Comparison of ENCODE assay signal across 14 cellular contexts in genomic region chr22:29641052-29641780, GRCh38. TPM values are rescaled to one million over a fixed set of nuclear protein-coding genes. Genes with fewer than 3 reads are reported as not detected.
DNase-seq lines count a peak whose midpoint lies in the region; ATAC-seq and TF ChIP-seq lines count a peak whose summit lies in the region.
"Had no signal": no experiment of that assay in that cellular context is flagged by ENCODE, and none has a peak within 500 bp of the region (broad histone marks: within the 10 kb centered on the region; RNA-seq: fewer than 3 reads in every experiment).

No MANE protein-coding gene starts in this region.

- 0 out of 2 replicates have a peak overlapping the region, but pooled peaks have one; percentile 3 for H3K4me3 ChIP-seq in OCI-LY3 (ENCODE audit: low read length)
- no peak overlapping the region for H3K4me3 ChIP-seq in vagina
- H3K4me3 ChIP-seq: coronary artery had no signal

- intact Hi-C loops in vagina (cut with DNase I): no loop called here

- H3K27ac Mint-ChIP-seq in activated naive CD8-positive, alpha-beta T cell: peak overlapping the region; percentile 7
- no peak overlapping the region for H3K27ac Mint-ChIP-seq in activated naive CD8-positive, alpha-beta T cell treated with anti-CD3 and anti-CD28 coated beads, Interleukin-2, amount 50 U/mL, for 24 hours

- no peak for DNase-seq in activated naive CD8-positive, alpha-beta T cell treated with anti-CD3 and anti-CD28 coated beads, Interleukin-2, amount 50 U/mL, for 24 hours
- DNase-seq in iris pigment epithelial cell (ENCODE audit: low read depth): peak; percentile 50
- no peak for DNase-seq in vagina (ENCODE audit: extremely low spot score in 2 of 2)
- DNase-seq in hypothalamus (lab: John Stamatoyannopoulos, UW): no peak
- DNase-seq in amygdala (lab: John Stamatoyannopoulos, UW): no peak
- DNase-seq: activated CD4-positive, alpha-beta T cell treated with anti-CD3 and anti-CD28 coated beads, Interleukin-2, amount 50 U/mL, for 48 hours; activated naive CD4-positive, alpha-beta T cell treated with anti-CD3 and anti-CD28 coated beads, Interleukin-2, amount 50 U/mL, for 16 hours; DMS79; posterior cingulate gyrus; stimulated activated CD8-positive, alpha-beta memory T cell treated with anti-CD3 and anti-CD28 coated beads, Interleukin-4, amount 100 ng/mL, for 48 hours had no signal

- H3K4me1 Mint-ChIP-seq in activated naive CD8-positive, alpha-beta T cell (ENCODE audit: low read depth): no peaks in the 10 kb centered on the region
- peaks cover 15% of the 10 kb centered on the region for H3K4me1 Mint-ChIP-seq in activated naive CD8-positive, alpha-beta T cell treated with anti-CD3 and anti-CD28 coated beads, Interleukin-2, amount 50 U/mL, for 24 hours

- no peaks in the 10 kb centered on the region for H3K27me3 ChIP-seq in OCI-LY3 (ENCODE audit: low read depth, low read length)
- H3K27me3 ChIP-seq in vagina: no peaks in the 10 kb centered on the region

- ATAC-seq in activated naive CD8-positive, alpha-beta T cell treated with anti-CD3 and anti-CD28 coated beads, Interleukin-2, amount 50 U/mL, for 24 hours: no peak
- ATAC-seq in HG02763 (IDR thresholded peaks at IDR 0.05; ENCODE audit: unreplicated experiment): no peak

- peak overlapping the region; percentile 45 for H3K27ac ChIP-seq in OCI-LY3 (ENCODE audit: low read length)
- peak overlapping the region; percentile 39 for H3K27ac ChIP-seq in vagina
- H3K27ac ChIP-seq: coronary artery had no signal

- H3K79me2 ChIP-seq in OCI-LY3 (ENCODE audit: low read length): peaks cover 10% of the 10 kb centered on the region

- peaks cover 11% of the 10 kb centered on the region; the same call in 1 of the 2 replicates for H4K20me1 ChIP-seq in OCI-LY3 (ENCODE audit: insufficient read depth, low read length)

- H3K4me1 ChIP-seq in OCI-LY3 (ENCODE audit: low read length) (peaks cover 20% of the 10 kb centered on the region), vagina (no peaks in the 10 kb centered on the region)

- no peak for TF ChIP-seq POLR2A in vagina (IDR thresholded peaks at IDR 0.05)

- H3K9me3 Mint-ChIP-seq in activated naive CD8-positive, alpha-beta T cell (ENCODE audit: low read depth): no peaks in the 10 kb centered on the region
- no peaks in the 10 kb centered on the region for H3K9me3 Mint-ChIP-seq in activated naive CD8-positive, alpha-beta T cell treated with anti-CD3 and anti-CD28 coated beads, Interleukin-2, amount 50 U/mL, for 24 hours

- no peaks in the 10 kb centered on the region for H3K9me3 ChIP-seq in OCI-LY3 (ENCODE audit: insufficient read depth, low read length)
- H3K9me3 ChIP-seq in vagina: no peaks in the 10 kb centered on the region

- H3K36me3 Mint-ChIP-seq in activated naive CD8-positive, alpha-beta T cell: peaks cover 19% of the 10 kb centered on the region
- H3K36me3 Mint-ChIP-seq in activated naive CD8-positive, alpha-beta T cell treated with anti-CD3 and anti-CD28 coated beads, Interleukin-2, amount 50 U/mL, for 24 hours (ENCODE audit: low read depth): peaks cover 20% of the 10 kb centered on the region

- no peak overlapping the region for H3K9ac ChIP-seq in OCI-LY3 (ENCODE audit: low read length)

- no peak overlapping the region for H3K4me3 Mint-ChIP-seq in activated naive CD8-positive, alpha-beta T cell
- H3K4me3 Mint-ChIP-seq in activated naive CD8-positive, alpha-beta T cell treated with anti-CD3 and anti-CD28 coated beads, Interleukin-2, amount 50 U/mL, for 24 hours: no peak overlapping the region

- H3K36me3 ChIP-seq in OCI-LY3 (replicated peaks; ENCODE audit: low read depth, low read length) (peaks cover 50% of the 10 kb centered on the region), vagina (peaks cover 0 to 13% of the 10 kb centered on the region in 2 donors)

- H2AFZ ChIP-seq in OCI-LY3 (ENCODE audit: low read depth, low read length): no peak overlapping the region

- no peak for TF ChIP-seq CTCF in OCI-LY3 (IDR thresholded peaks at IDR 0.05; ENCODE audit: low read depth, low read length)
- no peak for TF ChIP-seq CTCF in vagina (IDR thresholded peaks at IDR 0.05)

- peak overlapping the region; percentile 43 for H3K4me2 ChIP-seq in OCI-LY3 (ENCODE audit: low read length)

- H3K27me3 Mint-ChIP-seq in activated naive CD8-positive, alpha-beta T cell: no peaks in the 10 kb centered on the region
- H3K27me3 Mint-ChIP-seq in activated naive CD8-positive, alpha-beta T cell treated with anti-CD3 and anti-CD28 coated beads, Interleukin-2, amount 50 U/mL, for 24 hours: no peaks in the 10 kb centered on the region

RNA-seq across cellular contexts. Expression of gene NF2, which starts 37.8 kb away (rescaled TPM):
- 15.7 TPM for total RNA-seq in vagina
